ENCODE assay signal across 8 cellular contexts in the genomic region with DNA sequence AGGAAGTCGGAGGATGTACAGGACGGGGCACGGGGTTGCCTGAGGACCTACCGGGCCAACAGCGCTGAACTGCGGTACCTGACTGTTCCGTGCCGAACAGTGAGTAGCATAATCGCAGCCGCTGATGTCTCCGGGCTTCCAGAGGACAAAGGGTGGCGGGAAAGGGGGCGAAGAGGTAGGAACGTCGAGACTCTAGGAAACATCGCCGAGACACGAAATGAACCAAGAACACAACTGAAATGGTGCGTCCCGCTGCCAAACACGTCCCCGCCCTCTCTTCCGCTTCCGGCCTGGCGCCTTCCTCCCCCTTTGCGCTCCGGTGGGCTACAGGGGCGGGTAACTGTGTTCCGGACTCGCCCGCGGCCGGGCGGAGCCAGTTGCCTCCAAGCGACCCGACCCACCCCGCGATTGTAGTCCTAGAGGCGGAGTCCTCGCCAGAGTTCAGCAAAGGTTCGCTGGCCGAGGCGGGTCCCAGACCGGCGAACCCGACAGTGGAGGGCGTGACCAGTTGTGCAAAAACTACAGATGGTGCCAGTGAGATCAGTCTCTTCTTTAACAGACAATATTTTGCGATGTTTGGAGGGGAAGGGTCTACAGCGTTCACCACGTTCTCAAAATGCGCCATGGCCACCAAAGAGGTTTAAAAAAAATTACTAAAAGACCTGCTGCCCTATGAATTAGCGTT. TPM values are rescaled to one million over a fixed set of nuclear protein-coding genes. Genes with fewer than 3 reads are reported as not detected.
DNase-seq lines count a peak whose midpoint lies in the region; ATAC-seq and TF ChIP-seq lines count a peak whose summit lies in the region.

A gene (minus strand): TSS at position 257 of the 685 bp plus-strand sequence. CDS start 54 bp downstream, at position 203.

- H3K27me3 Mint-ChIP-seq in activated B cell treated with CpG ODN at 0.5 μM for 24 hours = no peaks in the 10 kb centered on the region

- H3K27ac ChIP-seq in caudate nucleus (ENCODE audit: low read depth, low read length) = peak within 1 kb of the TSS; percentile 85

- POLR2A ChIA-PET in activated B cell treated with CpG ODN at 0.5 μM for 24 hours (lab: Charles Lee) = interaction anchor here (0.7 to 1.1 kb wide), 6 partner anchors 18 to 290 kb away, joined by 3 to 14 read pairs (median 5); a partner anchor contains a TSS

- in situ Hi-C loops in GM18951 (cut with MboI; ENCODE audit: low sequenced_read_pairs, unreplicated experiment) = no loop called here

- CTCF ChIA-PET in activated B cell treated with CpG ODN at 0.5 μM for 24 hours (lab: Charles Lee) = no interaction called here

- peak within 1 kb of the TSS; percentile 98 for H3K4me3 Mint-ChIP-seq in activated B cell treated with CpG ODN at 0.5 μM for 24 hours

- H3K36me3 Mint-ChIP-seq in activated B cell treated with CpG ODN at 0.5 μM for 24 hours (ENCODE audit: low read depth) = peaks cover 20% of the 10 kb centered on the region

- TF ChIP-seq CTCF in activated B cell treated with CpG ODN at 0.5 μM for 24 hours (IDR thresholded peaks at IDR 0.05) = no peak

- no peaks in the 10 kb centered on the region for H3K9me3 Mint-ChIP-seq in activated B cell treated with CpG ODN at 0.5 μM for 24 hours

- ATAC-seq in HG03196 (IDR thresholded peaks at IDR 0.05; ENCODE audit: unreplicated experiment) (peak; percentile 97), activated B cell treated with CpG ODN at 0.5 μM for 24 hours (ENCODE audit: low read depth) (peak; percentile 100)

- peaks cover 30% of the 10 kb centered on the region for H3K4me1 Mint-ChIP-seq in activated B cell treated with CpG ODN at 0.5 μM for 24 hours

- DNase-seq in AG08395 (ENCODE audit: low spot score) (peak; percentile 97), NCI-H345 (lab: John Stamatoyannopoulos, UW) (peak; percentile 89), activated B cell treated with CpG ODN at 0.5 μM for 24 hours (peak; percentile 94), caudate nucleus (lab: John Stamatoyannopoulos, UW) (peak; percentile 36 to 97 (median 91)), inferior parietal cortex (ENCODE audit: extremely low spot score) (peak; percentile 94)
- DNase-seq in stimulated activated CD4-positive, alpha-beta T cell treated with anti-CD3 and anti-CD28 coated beads, Interleukin-12 subunit alpha, Interleukin-12 subunit beta, amount 100 ng/mL, for 24 hours (ENCODE audit: low read depth in 2 of 2) = peak; percentile 91 to 94

- intact Hi-C loops in activated B cell treated with CpG ODN at 0.5 μM for 24 hours (cut with micrococcal nuclease) = loop anchor here (1.0 to 10.0 kb wide), 11 partner anchors 18 to 1733 kb away; a partner anchor contains a TSS

- TF ChIP-seq POLR2A in GM18951 (IDR thresholded peaks at IDR 0.05; ENCODE audit: extremely low read depth, insufficient read depth, insufficient read length) = peak; percentile 87

- H3K27ac Mint-ChIP-seq in activated B cell treated with CpG ODN at 0.5 μM for 24 hours = peak within 1 kb of the TSS; percentile 94

RNA-seq across cellular contexts. Expression of the gene that starts here (rescaled TPM):
- total RNA-seq in activated B cell treated with CpG ODN at 0.5 μM for 24 hours = 29.4 and 30.5 TPM in 2 replicates

Comparison
In these comparisons a context has a peak if more than half of its experiments do, and no peak if none do; other contexts are left out.
1. Peak in every context shown above with its lines: DNase-seq, ATAC-seq and H3K27ac ChIP-seq.